ENCODE assay signal across 18 cellular contexts in genomic region chr13:111328111-111328802, GRCh38. TPM values are rescaled to one million over a fixed set of nuclear protein-coding genes. Genes with fewer than 3 reads are reported as not detected.
"Had no signal": no experiment of that assay in that cellular context is flagged by ENCODE, and none has a peak within 500 bp of the region (broad histone marks: within the 10 kb centered on the region; RNA-seq: fewer than 3 reads in every experiment).

No MANE protein-coding gene starts in this region.

- ATAC-seq: foreskin keratinocyte; lower lobe of right lung; pancreas; stimulated activated naive CD8-positive, alpha-beta T cell treated with anti-CD3 and anti-CD28 coated beads, Interleukin-15, Interleukin-2, amounts not matched to agents 100 U/mL and 50 U/mL, for 24 hours; T-cell had no signal

- DNase-seq: activated CD4-positive, alpha-beta T cell treated with anti-CD3 and anti-CD28 coated beads, Interleukin-2, amount 50 U/mL, for 48 hours; activated CD4-positive, CD25-positive, alpha-beta regulatory T cell treated with anti-CD3 and anti-CD28 coated beads, Interleukin-2, amount 50 U/mL, for 72 hours; activated naive CD4-positive, alpha-beta T cell treated with Interleukin-2 at 50 U/mL for 16 hours; anterior cingulate cortex; brain microvascular endothelial cell; effector memory CD4-positive, alpha-beta T cell; foreskin keratinocyte; lower lobe of right lung; retina; stimulated activated CD4-positive, alpha-beta T cell treated with anti-CD3 and anti-CD28 coated beads, Interleukin-15, amount 100 ng/mL, for 24 hours; stimulated activated CD4-positive, alpha-beta T cell treated with anti-CD3 and anti-CD28 coated beads, Interleukin-4, amount 100 ng/mL, for 1 hour; stimulated activated naive CD8-positive, alpha-beta T cell treated with anti-CD3 and anti-CD28 coated beads, Interleukin-15, Interleukin-2, amounts not matched to agents 100 U/mL and 50 U/mL, for 24 hours; trophoblast cell had no signal

- H3K4me1 ChIP-seq: foreskin keratinocyte, lower lobe of right lung, pancreas had no signal

- H3K9me3 ChIP-seq: lower lobe of right lung, pancreas had no signal

- H3K4me3 ChIP-seq: lower lobe of right lung, pancreas, SK-N-MC had no signal

- H3K27ac ChIP-seq: brain microvascular endothelial cell, foreskin keratinocyte, lower lobe of right lung, pancreas, SK-N-MC had no signal

- H3K36me3 ChIP-seq: brain microvascular endothelial cell, lower lobe of right lung, pancreas had no signal

- H3K27me3 ChIP-seq: brain microvascular endothelial cell, foreskin keratinocyte, pancreas had no signal

RNA-seq across cellular contexts. Expression of gene TEX29, which starts 7.8 kb away (rescaled TPM):
- total RNA-seq: foreskin keratinocyte, neural crest cell, skeletal muscle tissue had no signal
